ENCODE assay signal across 10 cellular contexts in genomic region chr22:43293661-43294392, GRCh38. TPM values are rescaled to one million over a fixed set of nuclear protein-coding genes. Genes with fewer than 3 reads are reported as not detected.
A peak's percentile ranks its signal among the peaks of the same experiment; 100 is the strongest.
DNase-seq lines count a peak whose midpoint lies in the region; ATAC-seq, FAIRE-seq and TF ChIP-seq lines count a peak whose summit lies in the region.
"Had no signal": no experiment of that assay in that cellular context is flagged by ENCODE, and none has a peak within 500 bp of the region (broad histone marks: within the 10 kb centered on the region; RNA-seq: fewer than 3 reads in every experiment).

No MANE protein-coding gene starts in this region.

- H3K4me1 ChIP-seq in gastrocnemius medialis = peaks cover 0 to 11% of the 10 kb centered on the region in 2 donors
- peaks cover 2% of the 10 kb centered on the region; the same call in 1 of the 2 replicates for H3K4me1 ChIP-seq in Karpas-422 (ENCODE audit: low read length)

- H3K4me3 ChIP-seq in fibroblast of villous mesenchyme (ENCODE audit: low read depth, low read length) (no peak overlapping the region), gastrocnemius medialis (no peak overlapping the region), Karpas-422 (ENCODE audit: low read length) (no peak overlapping the region)
- H3K4me3 ChIP-seq: heart right ventricle had no signal

- peak overlapping the region; percentile 25 to 67 (median 64) for H3K27ac ChIP-seq in gastrocnemius medialis
- no peak overlapping the region for H3K27ac ChIP-seq in Karpas-422 (ENCODE audit: low read length)
- H3K27ac ChIP-seq: heart right ventricle had no signal

- H3K4me2 ChIP-seq in Karpas-422 (ENCODE audit: low read depth, low read length, poor library complexity, severe bottlenecking) = no peak overlapping the region

- H3K36me3 ChIP-seq in gastrocnemius medialis (no peaks in the 10 kb centered on the region), Karpas-422 (ENCODE audit: insufficient read depth, low read length) (no peaks in the 10 kb centered on the region)
- H3K36me3 ChIP-seq: heart right ventricle had no signal

- TF ChIP-seq POLR2A in H54 (IDR thresholded peaks at IDR 0.05; ENCODE audit: low read depth, low read length) (no peak), gastrocnemius medialis (IDR thresholded peaks at IDR 0.05) (no peak)

- H3K9me2 ChIP-seq in Karpas-422 (replicated peaks; ENCODE audit: insufficient read depth, low read length) = no peaks in the 10 kb centered on the region

- no peak for FAIRE-seq in H54 (lab: Jason Lieb, UNC)

- intact Hi-C loops in gastrocnemius medialis (cut with DNase I; ENCODE audit: low total_unique reads) = no loop called here

- H3K9me3 ChIP-seq in gastrocnemius medialis = no peaks in the 10 kb centered on the region
- no peaks in the 10 kb centered on the region for H3K9me3 ChIP-seq in Karpas-422 (ENCODE audit: low read length)
- H3K9me3 ChIP-seq: heart right ventricle had no signal

- in situ Hi-C loops in gastrocnemius medialis (cut with MboI; ENCODE audit: low sequenced_read_pairs in 4 of 4) = no loop called here

- ATAC-seq in gastrocnemius medialis = peak; percentile 53 to 57
- ATAC-seq in HG03520 (IDR thresholded peaks at IDR 0.05; ENCODE audit: unreplicated experiment) = no peak
- ATAC-seq: heart right ventricle had no signal

- no peak overlapping the region for H2AFZ ChIP-seq in Karpas-422 (ENCODE audit: low read length)

- H3K79me2 ChIP-seq in Karpas-422 (ENCODE audit: low read length) = no peaks in the 10 kb centered on the region

- TF ChIP-seq CTCF in fibroblast of villous mesenchyme (IDR thresholded peaks at IDR 0.05; ENCODE audit: insufficient read depth, low read depth, low read length) (peak; percentile 3), gastrocnemius medialis (IDR thresholded peaks at IDR 0.05 in 4 of 5, conservative IDR thresholded peaks at IDR 0.05 in 1 of 5) (no peak)

- peaks cover 0 to 17% (median 6%) of the 10 kb centered on the region in 3 donors for H3K27me3 ChIP-seq in gastrocnemius medialis
- no peaks in the 10 kb centered on the region for H3K27me3 ChIP-seq in Karpas-422 (ENCODE audit: low read length)
- H3K27me3 ChIP-seq: heart right ventricle had no signal

- H3K9ac ChIP-seq in Karpas-422 (ENCODE audit: low read length) = no peak overlapping the region

- DNase-seq in H54 (ENCODE audit: insufficient read length, low spot score) = peak; percentile 19
- peak; percentile 54 for DNase-seq in OCI-M1 (lab: John Stamatoyannopoulos, UW)
- peak; percentile 98 for DNase-seq in fibroblast of villous mesenchyme (ENCODE audit: low read depth)
- DNase-seq in gastrocnemius medialis = peak; percentile 69 to 80
- no peak for DNase-seq in Karpas-422
- no peak for DNase-seq in mesenteric fat pad (ENCODE audit: low spot score)
- DNase-seq in inferior parietal cortex (ENCODE audit: extremely low spot score) = no peak
- DNase-seq: activated effector memory CD4-positive, alpha-beta T cell treated with anti-CD3 and anti-CD28 coated beads, Interleukin-2, amount 50 U/mL, for 16 hours had no signal

- no peaks in the 10 kb centered on the region for H4K20me1 ChIP-seq in Karpas-422 (ENCODE audit: insufficient read depth, low read depth, low read length)

RNA-seq across cellular contexts. Expression of gene SCUBE1, which starts 49.3 kb away (rescaled TPM):
- total RNA-seq in fibroblast of villous mesenchyme (not detected in 2 replicates), gastrocnemius medialis (under 1 TPM; 0.20 to 0.55 (median 0.41) TPM), mesenteric fat pad (3.9 TPM)
- not detected in 2 replicates for total RNA-seq in Karpas-422 (2014; rRNA removed; shearing (Covaris generic); ENCODE audit: low replicate concordance)

Comparison
In these comparisons a context has a peak if more than half of its experiments do, and no peak if none do; other contexts are left out.
1. DNase-seq: peak in H54 (single experiment), OCI-M1 (single experiment), fibroblast of villous mesenchyme (single experiment) and gastrocnemius medialis (2 of 2); none in Karpas-422 (single experiment), mesenteric fat pad (single experiment) and inferior parietal cortex (single experiment).